25 cellular contexts compared by ENCODE assay signal in the genomic region with DNA sequence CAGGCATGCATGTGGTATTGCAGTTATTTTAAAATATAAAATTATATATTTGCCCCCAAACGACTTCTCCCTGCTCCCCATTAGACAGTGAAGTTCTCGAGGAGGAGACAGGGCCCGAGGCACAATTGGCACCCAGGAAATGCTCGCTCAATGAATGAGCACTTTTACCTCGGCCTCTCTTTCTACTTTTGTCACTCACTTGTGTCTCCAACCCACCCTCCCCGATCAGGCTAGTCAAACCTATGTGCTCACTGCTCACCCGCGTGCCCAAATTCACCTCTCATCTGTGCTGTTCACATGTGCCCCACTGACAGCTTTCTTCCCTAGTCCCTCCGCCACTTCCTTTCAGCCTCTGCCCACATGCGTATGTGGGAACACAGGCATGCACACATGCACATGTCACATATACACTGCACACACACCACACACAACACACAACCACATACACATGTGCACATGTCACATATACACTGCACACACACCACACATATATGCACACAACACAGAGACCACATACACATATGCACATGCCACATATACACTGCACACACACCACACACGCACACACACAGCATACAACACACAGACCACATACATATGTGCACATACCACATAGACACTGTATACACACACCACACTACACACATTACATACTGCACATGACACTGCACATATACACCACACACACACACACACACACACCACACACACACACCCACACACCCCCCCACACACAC.
"Had no signal": no experiment of that assay in that cellular context is flagged by ENCODE, and none has a peak within 500 bp of the region (broad histone marks: within the 10 kb centered on the region; RNA-seq: fewer than 3 reads in every experiment).

No MANE protein-coding gene starts in this region.

- H3K36me3 ChIP-seq: brain microvascular endothelial cell, Peyer's patch, SJCRH30 had no signal

- DNase-seq: activated CD4-positive, alpha-beta T cell treated with anti-CD3 and anti-CD28 coated beads for 4 hours; activated CD4-positive, alpha-beta T cell treated with anti-CD3 and anti-CD28 coated beads, Interleukin-2, amount 50 U/mL, for 4 hours; activated CD8-positive, alpha-beta memory T cell treated with anti-CD3 and anti-CD28 coated beads, Interleukin-2, amount 10 ng/mL, durations not matched to agents 7 days and 5 days; activated effector memory CD4-positive, alpha-beta T cell treated with Interleukin-2 at 50 U/mL for 16 hours; activated naive CD4-positive, alpha-beta T cell treated with Interleukin-2 at 50 U/mL for 16 hours; activated T-cell treated with anti-CD3 and anti-CD28 coated beads, Interleukin-2, amount 50 U/mL, for 24 hours; amygdala; brain microvascular endothelial cell; NCI-H1092; NCI-H1417; NCI-H1930; NCI-H2107; NCI-H2171 treated with DMSO at 0.1 percent for 48 hours; NCI-H345; NCI-H510A; NCI-H526 treated with DMSO at 0.1 percent for 48 hours; NCI-H82; Right ventricle myocardium superior; T-helper 1 cell had no signal

- H3K4me3 ChIP-seq: Peyer's patch, SJCRH30 had no signal

- H3K4me1 ChIP-seq: Peyer's patch had no signal

- H3K27ac ChIP-seq: brain microvascular endothelial cell, KMS-11, Peyer's patch, RWPE1, SJCRH30 had no signal

- ATAC-seq: activated CD4-positive, CD25-positive, alpha-beta regulatory T cell treated with anti-CD3 and anti-CD28 coated beads, Interleukin-2, amount 50 U/mL, for 24 hours; activated CD8-positive, alpha-beta memory T cell treated with anti-CD3 and anti-CD28 coated beads, Interleukin-2, amount 10 ng/mL, durations not matched to agents 7 days and 5 days had no signal

- H3K9ac ChIP-seq: KMS-11, SK-N-SH had no signal

- H3K9me3 ChIP-seq: Peyer's patch, SJCRH30, SK-N-SH had no signal

- H3K27me3 ChIP-seq: brain microvascular endothelial cell, Peyer's patch, SJCRH30 had no signal

- H3K4me2 ChIP-seq: KMS-11, SK-N-SH had no signal
